In genomic region chr6:28336284-28337024, GRCh38 we compare ENCODE assay signal across 1 cellular context.
TF ChIP-seq lines count a peak whose summit lies in the region.

No MANE protein-coding gene starts in this region.

TF ChIP-seq in HepG2, 621 proteins besides CTCF, POLR2A, EP300 and RAD21 (continued from another document and continues in another):
- TF ChIP-seq CENPBD1 (CRISPR knock-in tag; IDR thresholded peaks at IDR 0.05; ENCODE audit: borderline replicate concordance, low read depth) (0 out of 2 replicates have a peak, but pooled peaks have one; percentile 18), ZNF510 (CRISPR knock-in tag; IDR thresholded peaks at IDR 0.05; ENCODE audit: low read depth) (no peak), ZNF142 (CRISPR knock-in tag; IDR thresholded peaks at IDR 0.05) (no peak), ZNF780A (CRISPR knock-in tag; IDR thresholded peaks at IDR 0.05) (no peak), JUNB (CRISPR knock-in tag; IDR thresholded peaks at IDR 0.05; ENCODE audit: borderline replicate concordance) (no peak), ZSCAN22 (CRISPR knock-in tag; IDR thresholded peaks at IDR 0.05) (no peak), HOXA7 (CRISPR knock-in tag; IDR thresholded peaks at IDR 0.05) (no peak), FOXO4 (CRISPR knock-in tag; conservative IDR thresholded peaks at IDR 0.05) (0 out of 2 replicates have a peak, but pooled peaks have one; percentile 88), ELF1 (CRISPR knock-in tag; IDR thresholded peaks at IDR 0.05) (no peak), NFIC (IDR thresholded peaks at IDR 0.05; ENCODE audit: low read length) (0 out of 2 replicates have a peak, but pooled peaks have one; percentile 18), ZBTB4 (CRISPR knock-in tag; IDR thresholded peaks at IDR 0.05; ENCODE audit: borderline replicate concordance) (no peak), HNRNPUL1 (IDR thresholded peaks at IDR 0.05; ENCODE audit: low read depth, low read length) (no peak), MAZ (IDR thresholded peaks at IDR 0.05; ENCODE audit: borderline replicate concordance, low read depth, low read length) (no peak), MAZ (CRISPR knock-in tag; IDR thresholded peaks at IDR 0.05; ENCODE audit: low read depth) (no peak), ZNF737 (CRISPR knock-in tag; IDR thresholded peaks at IDR 0.05; ENCODE audit: borderline replicate concordance) (0 out of 2 replicates have a peak, but pooled peaks have one; percentile 37), NR1H2 (CRISPR knock-in tag; IDR thresholded peaks at IDR 0.05; ENCODE audit: borderline replicate concordance, low read depth) (no peak), E2F2 (CRISPR knock-in tag; IDR thresholded peaks at IDR 0.05; ENCODE audit: borderline replicate concordance) (no peak), ZNF879 (CRISPR knock-in tag; IDR thresholded peaks at IDR 0.05) (no peak), ZNF280D (CRISPR knock-in tag; IDR thresholded peaks at IDR 0.05) (no peak), SRSF9 (IDR thresholded peaks at IDR 0.05; ENCODE audit: borderline replicate concordance, insufficient read depth, low read depth, low read length, poor library complexity, severe bottlenecking) (no peak), BCL6 (CRISPR knock-in tag; IDR thresholded peaks at IDR 0.05) (no peak), ZNF552 (CRISPR knock-in tag; IDR thresholded peaks at IDR 0.05; ENCODE audit: borderline replicate concordance) (no peak), CAMTA2 (CRISPR knock-in tag; IDR thresholded peaks at IDR 0.05; ENCODE audit: borderline replicate concordance) (no peak), TP53 (CRISPR knock-in tag; conservative IDR thresholded peaks at IDR 0.05) (no peak), ZNF432 (CRISPR knock-in tag; IDR thresholded peaks at IDR 0.05; ENCODE audit: borderline replicate concordance) (no peak), SOX13 (IDR thresholded peaks at IDR 0.05) (no peak), SOX13 (CRISPR knock-in tag; conservative IDR thresholded peaks at IDR 0.05 in 1 of 2, IDR thresholded peaks at IDR 0.05 in 1 of 2) (peak in 1 of 2 experiments; percentile 11; a peak in 1 of 4 replicates), MXI1 (IDR thresholded peaks at IDR 0.05; ENCODE audit: borderline replicate concordance, low read depth, low read length) (no peak), ZMAT3 (CRISPR knock-in tag; conservative IDR thresholded peaks at IDR 0.05) (no peak), ZNF674 (CRISPR knock-in tag; IDR thresholded peaks at IDR 0.05; ENCODE audit: low read depth) (no peak), SNAPC4 (CRISPR knock-in tag; IDR thresholded peaks at IDR 0.05) (no peak), HNRNPK (IDR thresholded peaks at IDR 0.05; ENCODE audit: low read depth, low read length, poor library complexity, severe bottlenecking) (no peak), CC2D1A (CRISPR knock-in tag; IDR thresholded peaks at IDR 0.05) (0 out of 2 replicates have a peak, but pooled peaks have one; percentile 61), RFX5 (IDR thresholded peaks at IDR 0.05; ENCODE audit: low read depth, low read length) (no peak), ERF (CRISPR knock-in tag; IDR thresholded peaks at IDR 0.05) (no peak), ZNF33A (CRISPR knock-in tag; IDR thresholded peaks at IDR 0.05; ENCODE audit: borderline replicate concordance) (no peak), NKX3-1 (CRISPR knock-in tag; IDR thresholded peaks at IDR 0.05) (no peak), ZNF207 (IDR thresholded peaks at IDR 0.05; ENCODE audit: borderline replicate concordance) (no peak), CBX1 (IDR thresholded peaks at IDR 0.05; ENCODE audit: low read depth) (no peak), HMGA1 (CRISPR knock-in tag; conservative IDR thresholded peaks at IDR 0.05) (no peak), TOPORS (CRISPR knock-in tag; IDR thresholded peaks at IDR 0.05) (no peak), ZNF451 (CRISPR knock-in tag; IDR thresholded peaks at IDR 0.05) (no peak), GABPB1 (CRISPR knock-in tag; IDR thresholded peaks at IDR 0.05) (no peak; the same call in 1 of the 2 replicates), ZNF746 (CRISPR knock-in tag; IDR thresholded peaks at IDR 0.05) (no peak)
